In the genomic region with DNA sequence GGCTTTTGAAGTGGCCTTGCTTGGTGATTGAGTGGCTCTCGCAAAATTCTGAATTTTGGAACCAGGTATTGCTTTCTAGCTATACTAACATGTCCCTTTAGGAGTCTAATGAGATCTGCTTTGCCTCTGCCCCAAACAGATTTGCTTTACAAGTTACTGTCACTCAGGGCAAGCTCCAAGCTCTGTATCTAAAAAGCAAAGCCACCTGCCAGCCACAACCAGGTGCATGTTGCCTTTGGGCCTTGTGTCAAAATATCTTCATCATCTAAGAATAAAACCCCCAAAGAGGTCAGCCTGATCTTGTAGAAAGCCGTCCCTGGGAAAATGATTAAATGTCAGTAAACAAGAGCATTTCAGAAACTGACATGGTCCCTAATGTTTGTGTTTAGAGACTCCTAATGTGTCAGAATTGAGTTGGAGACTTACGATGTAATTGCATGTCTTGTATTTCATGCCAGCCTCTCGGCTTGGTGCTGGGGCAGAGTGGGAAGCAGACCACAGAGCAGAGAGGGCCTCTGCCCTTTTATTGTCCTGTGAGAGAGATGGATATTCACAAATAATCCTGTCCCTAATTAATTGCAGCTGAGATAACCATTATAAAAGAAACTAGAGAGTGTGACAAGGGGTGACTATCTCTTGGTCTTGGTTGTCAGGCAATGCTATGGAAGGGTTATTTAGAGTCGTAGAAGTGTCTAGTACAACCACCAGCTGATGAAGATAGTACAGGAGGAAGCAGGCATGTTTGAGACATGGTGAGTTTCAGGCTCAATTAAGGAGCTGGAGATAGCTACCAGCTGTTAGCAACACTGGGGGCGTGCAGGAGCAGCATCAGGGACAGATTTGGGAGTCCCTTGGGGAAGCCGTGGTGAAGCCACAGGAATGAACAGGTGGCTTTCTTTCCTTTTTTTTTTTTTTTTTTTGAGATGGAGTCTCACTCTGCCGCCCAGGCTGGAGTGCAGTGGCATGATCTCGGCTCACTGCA, we compare ENCODE assay signal across 9 cellular contexts.
DNase-seq lines count a peak whose midpoint lies in the region; ATAC-seq, FAIRE-seq and TF ChIP-seq lines count a peak whose summit lies in the region.
"Had no signal": no experiment of that assay in that cellular context is flagged by ENCODE, and none has a peak within 500 bp of the region (broad histone marks: within the 10 kb centered on the region; RNA-seq: fewer than 3 reads in every experiment).

No MANE protein-coding gene starts in this region.

- H3K36me3 Mint-ChIP-seq in immature natural killer cell = peaks cover 0 to 4% (median 3%) of the 10 kb centered on the region in 3 donors

- TF ChIP-seq POLR2A in GM18505 (IDR thresholded peaks at IDR 0.05; ENCODE audit: borderline replicate concordance, extremely low read depth, insufficient read depth, insufficient read length) = no peak

- TF ChIP-seq CTCF in D721Med (IDR thresholded peaks at IDR 0.05; ENCODE audit: insufficient read depth, missing control alignments) = no peak

- H3K9me3 Mint-ChIP-seq in immature natural killer cell = no peaks in the 10 kb centered on the region

- ATAC-seq in GM18505 (IDR thresholded peaks at IDR 0.05; ENCODE audit: unreplicated experiment) = no peak

- peak; percentile 45 for DNase-seq in D721Med (ENCODE audit: insufficient read length, low spot score)
- peak; percentile 19 for DNase-seq in GM19238 (ENCODE audit: insufficient read length, low spot score)
- DNase-seq in NCI-H2227 treated with DMSO at 0.1 percent for 48 hours (lab: John Stamatoyannopoulos, UW) = peak; percentile 47
- DNase-seq in immature natural killer cell = no peak
- no peak for DNase-seq in NCI-H2029 treated with DMSO at 0.1 percent for 48 hours (lab: John Stamatoyannopoulos, UW)
- DNase-seq in ecto neural progenitor cell (ENCODE audit: low spot score) = no peak
- DNase-seq: activated effector memory CD4-positive, alpha-beta T cell treated with anti-CD3 and anti-CD28 coated beads, Interleukin-2, amount 50 U/mL, for 16 hours; tibial artery had no signal

- peak overlapping the region; percentile 22 to 88 (median 71) for H3K27ac Mint-ChIP-seq in immature natural killer cell

- H3K4me3 Mint-ChIP-seq in immature natural killer cell = peak overlapping the region in 4 of 5 donors; percentile 13 to 62 (median 57)

- no peak for FAIRE-seq in D721Med (lab: Jason Lieb, UNC)

- H3K4me1 Mint-ChIP-seq in immature natural killer cell = peaks cover 73 to 77% of the 10 kb centered on the region in 2 donors

- peaks cover 6 to 10% (median 8%) of the 10 kb centered on the region in 3 donors for H3K27me3 Mint-ChIP-seq in immature natural killer cell (ENCODE audit: low read depth in 3 of 3)

Comparison
In these comparisons a context has a peak if more than half of its experiments do, and no peak if none do; other contexts are left out.
1. DNase-seq: peak in D721Med (single experiment), GM19238 (single experiment) and NCI-H2227 treated with DMSO at 0.1 percent for 48 hours (single experiment); none in immature natural killer cell (0 of 3), NCI-H2029 treated with DMSO at 0.1 percent for 48 hours (single experiment) and ecto neural progenitor cell (single experiment).